ENCODE assay signal across 21 cellular contexts in genomic region chr6:88520020-88520338, GRCh38.
DNase-seq lines count a peak whose midpoint lies in the region; ATAC-seq, FAIRE-seq and TF ChIP-seq lines count a peak whose summit lies in the region.
"Had no signal": no experiment of that assay in that cellular context is flagged by ENCODE, and none has a peak within 500 bp of the region (broad histone marks: within the 10 kb centered on the region; RNA-seq: fewer than 3 reads in every experiment).

No MANE protein-coding gene starts in this region.

- H3K27me3 Mint-ChIP-seq in nephron progenitor cell (ENCODE audit: low read depth, poor library complexity), result peaks cover 7% of the 10 kb centered on the region

- peak overlapping the region; percentile 89 for H3K27ac Mint-ChIP-seq in nephron progenitor cell
- H3K27ac Mint-ChIP-seq: CD14-positive monocyte; CD4-positive, alpha-beta memory T cell; HFFc6 had no signal

- POLR2A ChIA-PET in GM12878 (lab: Charles Lee), result interaction anchor here (1.5 kb wide), 1 partner anchor 9 kb away, joined by 3 read pairs; no protein-coding TSS in a partner anchor

- ATAC-seq in GM12878 (peak; percentile 27), GM18511 (IDR thresholded peaks at IDR 0.05; ENCODE audit: unreplicated experiment) (no peak)
- ATAC-seq: A549, HCT116 had no signal

- H3K36me3 ChIP-seq in GM12878 (ENCODE audit: control insufficient read depth in 2 of 2, insufficient read depth in 2 of 2, low read length in 1 of 2), result no peaks in the 10 kb centered on the region
- H3K36me3 ChIP-seq: BLaER1 had no signal

- TF ChIP-seq CTCF in GM12878 (IDR thresholded peaks at IDR 0.05 in 2 of 3, conservative IDR thresholded peaks at IDR 0.05 in 1 of 3; ENCODE audit: control insufficient read depth in 2 of 3, extremely low read depth in 1 of 3, insufficient read depth in 1 of 3, low read depth in 3 of 3, low read length in 3 of 3) (no peak), nephron progenitor cell (IDR thresholded peaks at IDR 0.05) (no peak)

- DNase-seq in NCI-H524 treated with DMSO at 0.1 percent for 48 hours (lab: John Stamatoyannopoulos, UW) (peak; percentile 1), NCI-H524 (lab: John Stamatoyannopoulos, UW) (no peak), GM12878 (ENCODE audit: low read depth, low spot score) (no peak), nephron progenitor cell (no peak), NCI-H2029 treated with DMSO at 0.1 percent for 48 hours (lab: John Stamatoyannopoulos, UW) (no peak)
- no peak for DNase-seq in activated CD8-positive, alpha-beta memory T cell treated with anti-CD3 and anti-CD28 coated beads, Interleukin-2, amount 50 U/mL, for 4 hours
- DNase-seq: AML-193; CD4-positive, alpha-beta memory T cell; DMS153; DMS79; GF-D8; GM23248; H7; HFFc6 had no signal

- SMC1A ChIA-PET in GM12878 (lab: Charles Lee; ENCODE audit: uncharacterized antibody, unreplicated experiment), result interaction anchor here (1.1 to 2.5 kb wide), 6 partner anchors 9 to 94 kb away, joined by 3 to 10 read pairs (median 4); no protein-coding TSS in a partner anchor

- in situ Hi-C loops in GM12878 (cut with MboI), result no loop called here

- no peak overlapping the region for H3K4me2 ChIP-seq in GM12878 (ENCODE audit: control insufficient read depth, insufficient read depth)
- H3K4me2 ChIP-seq: A549, BLaER1 had no signal

- no peak overlapping the region for H3K4me3 Mint-ChIP-seq in nephron progenitor cell
- H3K4me3 Mint-ChIP-seq: CD14-positive monocyte; CD4-positive, alpha-beta memory T cell; HFFc6 had no signal

- peaks cover 13% of the 10 kb centered on the region for H3K9me3 Mint-ChIP-seq in nephron progenitor cell

- FAIRE-seq in GM12878 (lab: Jason Lieb, UNC), result no peak
- FAIRE-seq: A549 had no signal

- H3K9me3 ChIP-seq in GM12878 (replicated peaks; ENCODE audit: control insufficient read depth, insufficient read depth, low read length), result no peaks in the 10 kb centered on the region; the same call in 2 of the 3 replicates
- H3K9me3 ChIP-seq: A549, BLaER1 had no signal

- H4K20me1 ChIP-seq in GM12878 (ENCODE audit: control insufficient read depth, insufficient read depth), result no peaks in the 10 kb centered on the region
- H4K20me1 ChIP-seq: BLaER1 had no signal

- H3K9ac ChIP-seq in GM12878 (ENCODE audit: control insufficient read depth, insufficient read depth, low read length), result no peak overlapping the region
- H3K9ac ChIP-seq: BLaER1, GM23248 had no signal

- peaks cover 4% of the 10 kb centered on the region for H3K36me3 Mint-ChIP-seq in nephron progenitor cell (ENCODE audit: low read depth)
- H3K36me3 Mint-ChIP-seq: CD14-positive monocyte; CD4-positive, alpha-beta memory T cell had no signal

- CTCF ChIA-PET in GM12878 (lab: Yijun Ruan, JAX), result no interaction called here

- intact Hi-C loops in GM12878 (cut with micrococcal nuclease; ENCODE audit: unreplicated experiment), result no loop called here

- no peaks in the 10 kb centered on the region for H3K27me3 ChIP-seq in GM12878 (replicated peaks in 1 of 2; ENCODE audit: control insufficient read depth in 2 of 2, insufficient read depth in 2 of 2, low read length in 1 of 2)
- H3K27me3 ChIP-seq: BLaER1 had no signal

- TF ChIP-seq RAD21 in GM12878 (IDR thresholded peaks at IDR 0.05; ENCODE audit: insufficient read depth, low read depth, low read length), result no peak

- no peak for TF ChIP-seq POLR2A in GM12878 (IDR thresholded peaks at IDR 0.05; ENCODE audit: low read depth, low read length)

- H3K4me3 ChIP-seq in GM12878, result no peak overlapping the region
- H3K4me3 ChIP-seq: A549, BLaER1, GM23248 had no signal

- H3K79me2 ChIP-seq in GM12878 (ENCODE audit: control insufficient read depth, insufficient read depth, low read length), result no peaks in the 10 kb centered on the region

- no peak for TF ChIP-seq EP300 in GM12878 (IDR thresholded peaks at IDR 0.05; ENCODE audit: borderline replicate concordance in 1 of 2, control insufficient read depth in 1 of 2, low read depth in 2 of 2, low read length in 2 of 2)

- H2AFZ ChIP-seq in GM12878 (ENCODE audit: control insufficient read depth, low read depth, low read length), result no peak overlapping the region

- no TSS peak for BruUV-seq in GM12878 (replicated peaks; lab: Mats Ljungman, UMichigan)

- H3K4me1 ChIP-seq in GM12878 (ENCODE audit: control insufficient read depth, insufficient read depth, low read length), result no peaks in the 10 kb centered on the region
- H3K4me1 ChIP-seq: A549, BLaER1 had no signal

- peaks cover 13% of the 10 kb centered on the region for H3K4me1 Mint-ChIP-seq in nephron progenitor cell
- H3K4me1 Mint-ChIP-seq: CD14-positive monocyte; CD4-positive, alpha-beta memory T cell had no signal

- RAD21 ChIA-PET in GM12878 (lab: Charles Lee; ENCODE audit: unreplicated experiment), result interaction anchor here (0.8 to 1.1 kb wide), 2 partner anchors 27 to 94 kb away, joined by 3 read pairs; no protein-coding TSS in a partner anchor

- no peak overlapping the region for H3K27ac ChIP-seq in GM12878 (ENCODE audit: control insufficient read depth, insufficient read depth)
- H3K27ac ChIP-seq: 22Rv1, A549, BLaER1, GM23248, HL-60 had no signal

TF ChIP-seq in GM12878, 131 proteins besides CTCF, POLR2A, EP300 and RAD21:
- no peak for TF ChIP-seq ELK1 (IDR thresholded peaks at IDR 0.05; ENCODE audit: low read depth, low read length)
- no peak for TF ChIP-seq KLF5 (IDR thresholded peaks at IDR 0.05; ENCODE audit: partially characterized antibody)
- TF ChIP-seq IRF5 (IDR thresholded peaks at IDR 0.05; ENCODE audit: borderline replicate concordance), result no peak
- no peak for TF ChIP-seq PRDM15 (CRISPR knock-in tag; IDR thresholded peaks at IDR 0.05)
- TF ChIP-seq PKNOX1 (IDR thresholded peaks at IDR 0.05), result no peak
- TF ChIP-seq EGR1 (IDR thresholded peaks at IDR 0.05; ENCODE audit: borderline replicate concordance in 1 of 2, low read depth in 2 of 2, low read length in 2 of 2), result no peak
- TF ChIP-seq TCF7 (IDR thresholded peaks at IDR 0.05; ENCODE audit: borderline replicate concordance), result no peak
- no peak for TF ChIP-seq POU2F2 (IDR thresholded peaks at IDR 0.05; ENCODE audit: borderline replicate concordance, low read depth, low read length)
- TF ChIP-seq ZNF217 (IDR thresholded peaks at IDR 0.05), result no peak
- TF ChIP-seq EZH2 (IDR thresholded peaks at IDR 0.05; ENCODE audit: borderline replicate concordance, control insufficient read depth, low read depth, low read length), result no peak
TF ChIP-seq in GM12878: peak in this region for 0.
